Comparison of ENCODE assay signal across 2 cellular contexts in the genomic region with DNA sequence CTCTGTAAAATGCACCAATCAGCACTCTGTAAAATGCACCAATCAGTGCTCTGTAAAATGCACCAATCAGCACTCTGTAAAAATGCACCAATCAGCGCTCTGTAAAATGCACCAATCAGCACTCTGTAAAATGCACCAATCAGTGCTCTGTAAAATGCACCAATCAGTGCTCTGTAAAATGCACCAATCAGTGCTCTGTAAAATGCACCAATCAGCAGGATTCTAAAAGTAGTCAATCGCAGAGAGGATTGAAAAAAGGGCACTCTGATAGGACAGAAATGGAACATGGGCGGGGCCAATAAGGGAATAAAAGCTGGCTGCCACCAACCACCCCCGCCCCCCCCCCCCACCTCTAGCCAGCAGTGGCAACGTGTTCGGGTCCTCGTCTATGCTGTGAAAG.
TF ChIP-seq lines count a peak whose summit lies in the region.

No MANE protein-coding gene starts in this region.

TF ChIP-seq in IMR-90, 13 proteins besides CTCF, POLR2A, EP300 and RAD21:
- TF ChIP-seq MAFK (IDR thresholded peaks at IDR 0.05; ENCODE audit: low read depth, low read length) = peak; percentile 42

TF ChIP-seq in HepG2, 621 proteins besides CTCF, POLR2A, EP300 and RAD21:
- peak; percentile 71 for TF ChIP-seq NFYB (CRISPR knock-in tag; IDR thresholded peaks at IDR 0.05)
- TF ChIP-seq MAFK (conservative IDR thresholded peaks at IDR 0.05 in 1 of 2, IDR thresholded peaks at IDR 0.05 in 1 of 2; ENCODE audit: low read length in 2 of 2) = peak; percentile 76 to 80
- peak; percentile 81 for TF ChIP-seq NFYC (CRISPR knock-in tag; IDR thresholded peaks at IDR 0.05)
- peak; percentile 86 for TF ChIP-seq MAFF (IDR thresholded peaks at IDR 0.05; ENCODE audit: low read depth, low read length)
- TF ChIP-seq ZMYM4 (CRISPR knock-in tag; IDR thresholded peaks at IDR 0.05) = peak; percentile 9; the same call in 1 of the 2 replicates
